ENCODE assay signal across 8 cellular contexts in genomic region chrX:52934704-52935468, GRCh38. TPM values are rescaled to one million over a fixed set of nuclear protein-coding genes. Genes with fewer than 3 reads are reported as not detected.
DNase-seq lines count a peak whose midpoint lies in the region; ATAC-seq and TF ChIP-seq lines count a peak whose summit lies in the region.

No MANE protein-coding gene starts in this region.

- H3K4me1 Mint-ChIP-seq in activated T-cell treated with anti-CD3 and anti-CD28 coated beads, Interleukin-2, amount 50 U/mL, for 4 hours (ENCODE audit: low read depth): peaks cover 2% of the 10 kb centered on the region

- peak overlapping the region; percentile 90 for H3K4me3 Mint-ChIP-seq in activated T-cell treated with anti-CD3 and anti-CD28 coated beads, Interleukin-2, amount 50 U/mL, for 4 hours

- H3K9me3 ChIP-seq in DOHH2 (ENCODE audit: control insufficient read depth, insufficient read depth, low read length) (no peaks in the 10 kb centered on the region), PC-9 (ENCODE audit: insufficient read depth, low read depth) (no peaks in the 10 kb centered on the region)

- no peaks in the 10 kb centered on the region for H3K27me3 Mint-ChIP-seq in activated T-cell treated with anti-CD3 and anti-CD28 coated beads, Interleukin-2, amount 50 U/mL, for 4 hours (ENCODE audit: low read depth)

- H3K4me3 ChIP-seq in DOHH2 (ENCODE audit: low read length): peak overlapping the region; percentile 88
- H3K4me3 ChIP-seq in PC-9: peak overlapping the region; percentile 57

- CTCF ChIA-PET in PC-9 (lab: Charles Lee): no interaction called here

- intact Hi-C loops in PC-9 (cut with micrococcal nuclease; ENCODE audit: unreplicated experiment): no loop called here

- peak overlapping the region; percentile 95 for H3K4me2 ChIP-seq in DOHH2 (ENCODE audit: low read length)
- H3K4me2 ChIP-seq in PC-9: peak overlapping the region; percentile 74

- no peaks in the 10 kb centered on the region for H3K9me3 Mint-ChIP-seq in activated T-cell treated with anti-CD3 and anti-CD28 coated beads, Interleukin-2, amount 50 U/mL, for 4 hours

- H3K36me3 Mint-ChIP-seq in activated T-cell treated with anti-CD3 and anti-CD28 coated beads, Interleukin-2, amount 50 U/mL, for 4 hours (ENCODE audit: insufficient read depth): no peaks in the 10 kb centered on the region

- H3K4me1 ChIP-seq in DOHH2 (ENCODE audit: control insufficient read depth, low read length) (peaks cover 19% of the 10 kb centered on the region), PC-9 (replicated peaks; ENCODE audit: insufficient read depth) (no peaks in the 10 kb centered on the region; the same call in 1 of the 2 replicates)

- peak overlapping the region; percentile 89 for H2AFZ ChIP-seq in PC-9

- H3F3A ChIP-seq in DOHH2 (ENCODE audit: control insufficient read depth, insufficient read depth): no peaks in the 10 kb centered on the region
- no peaks in the 10 kb centered on the region for H3F3A ChIP-seq in PC-9 (ENCODE audit: insufficient read depth, low read depth)

- H3K9me2 ChIP-seq in DOHH2 (replicated peaks; ENCODE audit: control insufficient read depth, low read length) (no peaks in the 10 kb centered on the region), PC-9 (ENCODE audit: insufficient read depth) (no peaks in the 10 kb centered on the region)

- H3K36me3 ChIP-seq in DOHH2 (ENCODE audit: control insufficient read depth, low read length) (no peaks in the 10 kb centered on the region; the same call in 1 of the 2 replicates), PC-9 (ENCODE audit: low read depth) (no peaks in the 10 kb centered on the region)

- DNase-seq in KG1 (lab: John Stamatoyannopoulos, UW): peak; percentile 67
- peak; percentile 69 to 92 for DNase-seq in PC-9
- peak; percentile 95 for DNase-seq in activated T-cell treated with anti-CD3 and anti-CD28 coated beads, Interleukin-2, amount 50 U/mL, for 4 hours
- DNase-seq in myocyte (ENCODE audit: low read depth): peak; percentile 93
- DNase-seq in stimulated activated CD8-positive, alpha-beta memory T cell treated with anti-CD3 and anti-CD28 coated beads, Interleukin-7, amount 100 ng/mL, for 48 hours (ENCODE audit: extremely low read depth in 1 of 2, low read depth in 1 of 2): peak; percentile 85 to 93

- H4K20me1 ChIP-seq in DOHH2 (ENCODE audit: control insufficient read depth, insufficient read depth, low read depth, low read length): no peaks in the 10 kb centered on the region
- H4K20me1 ChIP-seq in PC-9 (ENCODE audit: insufficient read depth): no peaks in the 10 kb centered on the region

- no peaks in the 10 kb centered on the region; the same call in 1 of the 2 replicates for H3K79me2 ChIP-seq in DOHH2 (ENCODE audit: control insufficient read depth, low read length)
- no peaks in the 10 kb centered on the region for H3K79me2 ChIP-seq in PC-9 (ENCODE audit: low read depth)

- H3K27ac ChIP-seq in DOHH2 (ENCODE audit: low read depth, low read length): peak overlapping the region; percentile 86
- H3K27ac ChIP-seq in PC-9: peak overlapping the region; percentile 61

- ATAC-seq in GM21737 (IDR thresholded peaks at IDR 0.05; ENCODE audit: unreplicated experiment) (peak; percentile 90), esophagus mucosa (peak; percentile 98)
- ATAC-seq in activated T-cell treated with anti-CD3 and anti-CD28 coated beads, Interleukin-2, amount 50 U/mL, for 4 hours: peak; percentile 97

- TF ChIP-seq CTCF in DOHH2 (IDR thresholded peaks at IDR 0.05; ENCODE audit: low read depth, low read length, poor library complexity, severe bottlenecking) (peak; percentile 85), PC-9 (conservative IDR thresholded peaks at IDR 0.05) (peak; percentile 79)

- TSS peak; percentile 89 for BruUV-seq in PC-9 (replicated peaks; lab: Mats Ljungman, UMichigan)

- no peaks in the 10 kb centered on the region for H3K27me3 ChIP-seq in DOHH2 (ENCODE audit: control insufficient read depth, low read length)
- no peaks in the 10 kb centered on the region for H3K27me3 ChIP-seq in PC-9 (ENCODE audit: insufficient read depth, low read depth)

- POLR2A ChIA-PET in PC-9 (lab: Charles Lee; ENCODE audit: unreplicated experiment): interaction anchor here (0.5 to 0.7 kb wide), 2 partner anchors 147 to 526 kb away, joined by 3 to 5 read pairs; no protein-coding TSS in a partner anchor

RNA-seq across cellular contexts. Expression of gene FAM156A, which starts 23.4 kb away (rescaled TPM):
- total RNA-seq in PC-9 (2021) (26.8 and 34.2 TPM in 2 replicates), esophagus mucosa (6.8 TPM), myocyte (16.7 and 30.5 TPM in 2 replicates)
- total RNA-seq in activated T-cell treated with anti-CD3 and anti-CD28 coated beads, Interleukin-2, amount 50 U/mL, for 4 hours: 10 to 100 TPM; 19.4 to 23.5 (median 20.9) TPM
- polyA plus RNA-seq in myocyte (2012): 42.2 TPM

RNA-seq across cellular contexts. Expression of gene FAM156B, which starts 37.8 kb away (rescaled TPM):
- 20.0 and 24.1 TPM in 2 replicates for total RNA-seq in PC-9 (2021)
- total RNA-seq in activated T-cell treated with anti-CD3 and anti-CD28 coated beads, Interleukin-2, amount 50 U/mL, for 4 hours: 10 to 100 TPM; 13.4 to 18.2 (median 14.2) TPM
- 5.7 TPM for total RNA-seq in esophagus mucosa
- 19.3 and 22.8 TPM in 2 replicates for total RNA-seq in myocyte
- 13.8 TPM for polyA plus RNA-seq in myocyte (2012)

Comparison
In these comparisons a context has a peak if more than half of its experiments do, and no peak if none do; other contexts are left out.
1. Peak in every context shown above with its lines: DNase-seq, ATAC-seq, H3K4me3 ChIP-seq and H3K27ac ChIP-seq.